Comparison of ENCODE assay signal across 25 cellular contexts in genomic region chr10:19728376-19728775, GRCh38.
DNase-seq lines count a peak whose midpoint lies in the region; ATAC-seq and TF ChIP-seq lines count a peak whose summit lies in the region.
"Had no signal": no experiment of that assay in that cellular context is flagged by ENCODE, and none has a peak within 500 bp of the region (broad histone marks: within the 10 kb centered on the region; RNA-seq: fewer than 3 reads in every experiment).

No MANE protein-coding gene starts in this region.

- H3K27me3 Mint-ChIP-seq in glutamatergic neuron (ENCODE audit: unreplicated experiment): peaks cover 4% of the 10 kb centered on the region
- H3K27me3 Mint-ChIP-seq: activated B cell treated with CpG ODN at 0.5 μM for 24 hours; activated naive CD4-positive, alpha-beta T cell treated with anti-CD3 and anti-CD28 coated beads, Interleukin-2, amount 10 ng/mL, durations not matched to agents 7 days and 5 days; CD8-positive, alpha-beta memory T cell; naive thymus-derived CD4-positive, alpha-beta T cell; stimulated activated naive CD8-positive, alpha-beta T cell treated with anti-CD3 and anti-CD28 coated beads, Interleukin-15, Interleukin-2, amounts not matched to agents 100 ng/mL and 50 ng/mL, for 24 hours had no signal

- H3K4me1 Mint-ChIP-seq in glutamatergic neuron (ENCODE audit: low read depth, unreplicated experiment): peaks cover 9% of the 10 kb centered on the region
- H3K4me1 Mint-ChIP-seq: activated B cell treated with CpG ODN at 0.5 μM for 24 hours; activated naive CD4-positive, alpha-beta T cell treated with anti-CD3 and anti-CD28 coated beads, Interleukin-2, amount 10 ng/mL, durations not matched to agents 7 days and 5 days; brain; CD8-positive, alpha-beta memory T cell had no signal

- peak overlapping the region; percentile 47 for H3K4me3 Mint-ChIP-seq in glutamatergic neuron (ENCODE audit: unreplicated experiment)
- H3K4me3 Mint-ChIP-seq: activated B cell treated with CpG ODN at 0.5 μM for 24 hours; activated naive CD4-positive, alpha-beta T cell treated with anti-CD3 and anti-CD28 coated beads, Interleukin-2, amount 10 ng/mL, durations not matched to agents 7 days and 5 days; activated T-cell treated with anti-CD3 and anti-CD28 coated beads, Interleukin-2, amount 50 U/mL, for 72 hours; brain; CD8-positive, alpha-beta memory T cell; naive thymus-derived CD4-positive, alpha-beta T cell; stimulated activated naive CD8-positive, alpha-beta T cell treated with anti-CD3 and anti-CD28 coated beads, Interleukin-15, Interleukin-2, amounts not matched to agents 100 ng/mL and 50 ng/mL, for 24 hours had no signal

- H3K36me3 Mint-ChIP-seq in glutamatergic neuron (ENCODE audit: unreplicated experiment): no peaks in the 10 kb centered on the region
- H3K36me3 Mint-ChIP-seq: activated naive CD4-positive, alpha-beta T cell treated with anti-CD3 and anti-CD28 coated beads, Interleukin-2, amount 10 ng/mL, durations not matched to agents 7 days and 5 days; brain; CD8-positive, alpha-beta memory T cell; naive thymus-derived CD4-positive, alpha-beta T cell had no signal

- TF ChIP-seq CTCF in glutamatergic neuron (IDR thresholded peaks at IDR 0.05; ENCODE audit: partially characterized antibody, unreplicated experiment) (no peak), mucosa of descending colon (IDR thresholded peaks at IDR 0.05) (no peak)

- intact Hi-C loops in mucosa of descending colon (cut with DNase I, micrococcal nuclease): no loop called here

- no peaks in the 10 kb centered on the region for H3K36me3 ChIP-seq in mucosa of descending colon (ENCODE audit: low read depth)
- H3K36me3 ChIP-seq: thyroid gland had no signal

- DNase-seq in NCI-H82 (lab: John Stamatoyannopoulos, UW) (peak; percentile 2), NCI-H82 treated with DMSO at 0.1 percent for 48 hours (lab: John Stamatoyannopoulos, UW; ENCODE audit: unreplicated experiment) (no peak), SKM-1 (lab: John Stamatoyannopoulos, UW; ENCODE audit: unreplicated experiment) (peak; percentile 1), glutamatergic neuron (peak; percentile 27), HPDE6-E6E7 (ENCODE audit: extremely low spot score) (no peak), mucosa of descending colon (no peak), T-helper 9 cell (no peak)
- DNase-seq: activated B cell treated with CpG ODN at 0.5 μM for 24 hours; activated CD4-positive, alpha-beta T cell treated with anti-CD3 and anti-CD28 coated beads, Interleukin-2, amount 50 U/mL, for 1 hour; activated naive CD4-positive, alpha-beta T cell treated with anti-CD3 and anti-CD28 coated beads, Interleukin-2, amount 10 ng/mL, durations not matched to agents 7 days and 5 days; activated T-cell treated with anti-CD3 and anti-CD28 coated beads, Interleukin-2, amount 50 U/mL, for 72 hours; CD8-positive, alpha-beta memory T cell; cerebellar nuclear complex; mesendoderm; naive thymus-derived CD4-positive, alpha-beta T cell; NCI-H1417 treated with DMSO at 0.1 percent for 48 hours; NCI-H510A; occipital lobe; RPMI8226; T-helper 2 cell; thyroid gland had no signal

- no peak overlapping the region for H3K4me3 ChIP-seq in mucosa of descending colon
- H3K4me3 ChIP-seq: thyroid gland had no signal

- peak overlapping the region; percentile 84 for H3K27ac Mint-ChIP-seq in glutamatergic neuron (ENCODE audit: unreplicated experiment)
- H3K27ac Mint-ChIP-seq: activated B cell treated with CpG ODN at 0.5 μM for 24 hours; activated naive CD4-positive, alpha-beta T cell treated with anti-CD3 and anti-CD28 coated beads, Interleukin-2, amount 10 ng/mL, durations not matched to agents 7 days and 5 days; activated T-cell treated with anti-CD3 and anti-CD28 coated beads, Interleukin-2, amount 50 U/mL, for 72 hours; CD8-positive, alpha-beta memory T cell; naive thymus-derived CD4-positive, alpha-beta T cell; stimulated activated naive CD8-positive, alpha-beta T cell treated with anti-CD3 and anti-CD28 coated beads, Interleukin-15, Interleukin-2, amounts not matched to agents 100 ng/mL and 50 ng/mL, for 24 hours had no signal

- no peaks in the 10 kb centered on the region for H3K9me3 ChIP-seq in mucosa of descending colon
- H3K9me3 ChIP-seq: thyroid gland had no signal

- H3K4me1 ChIP-seq in mucosa of descending colon (ENCODE audit: low read depth): no peaks in the 10 kb centered on the region
- H3K4me1 ChIP-seq: thyroid gland had no signal

- H3K9me3 Mint-ChIP-seq in glutamatergic neuron (ENCODE audit: unreplicated experiment): peaks cover 3% of the 10 kb centered on the region

- ATAC-seq in mucosa of descending colon (no peak), GM18498 (IDR thresholded peaks at IDR 0.05; ENCODE audit: unreplicated experiment) (no peak)
- ATAC-seq: activated T-cell treated with anti-CD3 and anti-CD28 coated beads, Interleukin-2, amount 50 U/mL, for 72 hours; left lobe of liver; naive thymus-derived CD4-positive, alpha-beta T cell had no signal

Comparison
In these comparisons a context has a peak if more than half of its experiments do, and no peak if none do; other contexts are left out.
1. DNase-seq: peak in NCI-H82 (single experiment), SKM-1 (single experiment) and glutamatergic neuron (single experiment); none in NCI-H82 treated with DMSO at 0.1 percent for 48 hours (single experiment), HPDE6-E6E7 (single experiment), mucosa of descending colon (0 of 3) and T-helper 9 cell (single experiment).